8 cellular contexts compared by ENCODE assay signal in genomic region chr21:46285761-46286667, GRCh38. TPM values are rescaled to one million over a fixed set of nuclear protein-coding genes. Genes with fewer than 3 reads are reported as not detected.
DNase-seq lines count a peak whose midpoint lies in the region; ATAC-seq lines count a peak whose summit lies in the region.

Gene YBEY (plus strand): TSS chr21:46286342. CDS start chr21:46286914, 572 bp downstream.

- peaks cover 8% of the 10 kb centered on the region for H3K36me3 ChIP-seq in effector memory CD4-positive, alpha-beta T cell (ENCODE audit: control insufficient read depth, insufficient read depth, low read length)
- H3K36me3 ChIP-seq in mesenchymal stem cell (ENCODE audit: control insufficient read depth in 1 of 2, insufficient read depth in 2 of 2, low read depth in 1 of 2, low read length in 2 of 2) = peaks cover 11 to 41% of the 10 kb centered on the region in 2 experiments

- peak within 1 kb of the TSS in 1 of 2 experiments; percentile 20 for H3K23ac ChIP-seq in mesenchymal stem cell (ENCODE audit: low read length in 2 of 2)

- H2BK5ac ChIP-seq in mesenchymal stem cell (ENCODE audit: low read depth, low read length, poor library complexity, severe bottlenecking) = peak within 1 kb of the TSS; percentile 96

- H2AK5ac ChIP-seq in mesenchymal stem cell (ENCODE audit: low read length, severe bottlenecking) = no peak within 1 kb of the TSS

- H3K18ac ChIP-seq in mesenchymal stem cell (ENCODE audit: low read depth in 1 of 2, low read length in 2 of 2) = peak within 1 kb of the TSS; percentile 95 to 97

- H4K91ac ChIP-seq in mesenchymal stem cell (ENCODE audit: low read length) = peak within 1 kb of the TSS; percentile 90

- H2BK120ac ChIP-seq in mesenchymal stem cell (ENCODE audit: low read depth, low read length) = peak within 1 kb of the TSS; percentile 99

- peak within 1 kb of the TSS; percentile 57 to 98 for H3K14ac ChIP-seq in mesenchymal stem cell (ENCODE audit: low read length in 2 of 2)

- peak within 1 kb of the TSS; percentile 91 for H3K4me3 ChIP-seq in effector memory CD4-positive, alpha-beta T cell (ENCODE audit: insufficient read depth, low read depth, low read length, poor library complexity, severe bottlenecking)
- peak within 1 kb of the TSS; percentile 85 to 97 for H3K4me3 ChIP-seq in mesenchymal stem cell (ENCODE audit: insufficient read depth in 1 of 2, low read depth in 1 of 2, low read length in 2 of 2)

- DNase-seq in COLO829 (ENCODE audit: low spot score) (peak; percentile 75), HT-29 (ENCODE audit: low spot score) (peak; percentile 87), NOMO-1 (lab: John Stamatoyannopoulos, UW; ENCODE audit: unreplicated experiment in 2 of 2) (peak; percentile 78 to 88), mesenchymal stem cell (peak; percentile 95)
- DNase-seq in activated CD8-positive, alpha-beta memory T cell treated with anti-CD3 and anti-CD28 coated beads for 4 hours (ENCODE audit: low read depth in 2 of 2) = peak; percentile 72 to 77
- DNase-seq in effector memory CD4-positive, alpha-beta T cell = peak; percentile 68 to 74 (median 71)
- DNase-seq in stimulated activated CD8-positive, alpha-beta memory T cell treated with anti-CD3 and anti-CD28 coated beads, Interleukin-12 subunit alpha, Interleukin-12 subunit beta, amount 100 ng/mL, for 24 hours (ENCODE audit: extremely low read depth) = peak; percentile 69

- H3K9ac ChIP-seq in mesenchymal stem cell (ENCODE audit: low read length) = peak within 1 kb of the TSS; percentile 96

- peak within 1 kb of the TSS; percentile 84 for H3K27ac ChIP-seq in effector memory CD4-positive, alpha-beta T cell (ENCODE audit: insufficient read depth, low read length, poor library complexity, severe bottlenecking)
- H3K27ac ChIP-seq in mesenchymal stem cell (ENCODE audit: low read length, poor library complexity, severe bottlenecking) = peak within 1 kb of the TSS; percentile 96

- peak within 1 kb of the TSS; percentile 96 for H4K8ac ChIP-seq in mesenchymal stem cell (ENCODE audit: low read length)

- peak within 1 kb of the TSS; percentile 82 for H3K4me2 ChIP-seq in mesenchymal stem cell (ENCODE audit: low read length, poor library complexity, severe bottlenecking)

- H3K4ac ChIP-seq in mesenchymal stem cell (ENCODE audit: low read depth in 1 of 2, low read length in 2 of 2) = peak within 1 kb of the TSS; percentile 91 to 97

- no peaks in the 10 kb centered on the region for H3K9me3 ChIP-seq in effector memory CD4-positive, alpha-beta T cell (ENCODE audit: control insufficient read depth, low read length)
- no peaks in the 10 kb centered on the region for H3K9me3 ChIP-seq in mesenchymal stem cell (ENCODE audit: control insufficient read depth, low read length)

- ATAC-seq in GM19468 (IDR thresholded peaks at IDR 0.05; ENCODE audit: extremely low read depth, unreplicated experiment) = peak; percentile 37

- H3K4me1 ChIP-seq in effector memory CD4-positive, alpha-beta T cell (ENCODE audit: control insufficient read depth, insufficient read depth, low read length, poor library complexity, severe bottlenecking) = peaks cover 23% of the 10 kb centered on the region
- H3K4me1 ChIP-seq in mesenchymal stem cell (ENCODE audit: control insufficient read depth, insufficient read depth, low read depth, low read length) = peaks cover 15% of the 10 kb centered on the region

- peak within 1 kb of the TSS; percentile 83 for H2BK15ac ChIP-seq in mesenchymal stem cell (ENCODE audit: low read depth, poor library complexity, severe bottlenecking)

- peaks cover 16% of the 10 kb centered on the region for H3K79me1 ChIP-seq in mesenchymal stem cell (replicated peaks; ENCODE audit: low read length, poor library complexity, severe bottlenecking)

- H2BK12ac ChIP-seq in mesenchymal stem cell (ENCODE audit: low read length in 2 of 2) = no peak within 1 kb of the TSS

- WGBS in mesenchymal stem cell = under 1% methylated on average over 83 of the region's 108 CpGs

- no peaks in the 10 kb centered on the region for H3K27me3 ChIP-seq in effector memory CD4-positive, alpha-beta T cell (replicated peaks; ENCODE audit: control insufficient read depth, insufficient read depth, low read length, poor library complexity, severe bottlenecking)
- no peaks in the 10 kb centered on the region for H3K27me3 ChIP-seq in mesenchymal stem cell (ENCODE audit: control insufficient read depth in 1 of 2, insufficient read depth in 1 of 2, low read length in 2 of 2)

- peak within 1 kb of the TSS; percentile 91 for H2AFZ ChIP-seq in mesenchymal stem cell (ENCODE audit: low read depth, low read length)

RNA-seq across cellular contexts. Expression of gene YBEY, which starts in this region (rescaled TPM):
- 9.4 and 10.5 TPM in 2 replicates for total RNA-seq in HT-29 (2014; rRNA removed; shearing (Covaris generic))
- polyA plus RNA-seq in mesenchymal stem cell (2013, experiment 1 of 2) = 14.6 TPM
- polyA plus RNA-seq in mesenchymal stem cell (2013, experiment 2 of 2) = 15.5 TPM

Comparison
In these comparisons a context has a peak if more than half of its experiments do, and no peak if none do; other contexts are left out.
1. Peak in every context shown above with its lines: DNase-seq, ATAC-seq, H3K4me3 ChIP-seq and H3K27ac ChIP-seq.